ENCODE assay signal across 8 cellular contexts in the genomic region with DNA sequence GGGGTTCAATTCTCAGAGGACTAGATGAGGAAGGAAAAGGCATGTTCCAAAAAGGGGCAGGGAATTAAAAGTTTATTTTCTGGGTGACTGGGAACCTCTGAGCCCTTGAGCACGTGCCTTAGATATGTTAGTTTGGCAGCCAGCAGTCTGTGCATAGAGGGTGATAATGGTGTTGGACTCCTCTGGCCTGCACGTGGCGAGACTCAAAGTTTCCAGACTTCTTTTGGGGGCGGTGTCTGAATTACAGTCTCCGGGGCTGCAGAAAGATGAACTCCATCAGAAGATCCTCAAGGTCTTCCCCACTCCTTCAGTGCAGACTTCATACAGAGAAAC. TPM values are rescaled to one million over a fixed set of nuclear protein-coding genes. Genes with fewer than 3 reads are reported as not detected.
A peak's percentile ranks its signal among the peaks of the same experiment; 100 is the strongest.
DNase-seq lines count a peak whose midpoint lies in the region; ATAC-seq and TF ChIP-seq lines count a peak whose summit lies in the region.

No MANE protein-coding gene starts in this region.

- peaks cover 6% of the 10 kb centered on the region for H3K9me1 ChIP-seq in IMR-90 (ENCODE audit: insufficient read depth, low read length)

- intact Hi-C loops in IMR-90 (cut with micrococcal nuclease), result no loop called here

- peak overlapping the region; percentile 72 for H3K27ac Mint-ChIP-seq in activated naive CD8-positive, alpha-beta T cell treated with anti-CD3 and anti-CD28 coated beads for 36 hours

- peaks cover 42% of the 10 kb centered on the region for H3K27me3 Mint-ChIP-seq in activated naive CD8-positive, alpha-beta T cell treated with anti-CD3 and anti-CD28 coated beads for 36 hours

- peaks cover 13% of the 10 kb centered on the region for H4K20me1 ChIP-seq in IMR-90 (ENCODE audit: insufficient read depth, low read length)

- no peak overlapping the region; the same call in 1 of the 2 replicates for H3K27ac ChIP-seq in IMR-90 (ENCODE audit: insufficient read depth, low read length)
- H3K27ac ChIP-seq in iPS-18a (ENCODE audit: low read length), result no peak overlapping the region

- peaks cover 16% of the 10 kb centered on the region for H3K4me1 ChIP-seq in IMR-90 (ENCODE audit: control insufficient read depth, insufficient read depth, low read length)
- H3K4me1 ChIP-seq in iPS-18a (ENCODE audit: control insufficient read depth, low read depth, low read length), result peaks cover 25% of the 10 kb centered on the region

- H2BK20ac ChIP-seq in IMR-90 (ENCODE audit: low read depth, low read length), result no peak overlapping the region

- H3K36me3 ChIP-seq in IMR-90 (ENCODE audit: control insufficient read depth, insufficient read depth, low read length) (no peaks in the 10 kb centered on the region), iPS-18a (ENCODE audit: control insufficient read depth, low read depth, low read length) (no peaks in the 10 kb centered on the region)

- peak overlapping the region; percentile 61; the same call in 1 of the 2 replicates for H3K9ac ChIP-seq in IMR-90 (ENCODE audit: low read depth, low read length)
- H3K9ac ChIP-seq in iPS-18a (ENCODE audit: low read length), result peak overlapping the region; percentile 61

- H3K14ac ChIP-seq in IMR-90 (replicated peaks; ENCODE audit: low read depth, low read length), result no peak overlapping the region

- H3K4me2 ChIP-seq in IMR-90 (ENCODE audit: low read depth, low read length), result peak overlapping the region; percentile 98

- TF ChIP-seq RAD21 in IMR-90 (IDR thresholded peaks at IDR 0.05; ENCODE audit: low read length), result no peak

- peak overlapping the region; percentile 19 to 82; a peak in 3 of 4 replicates for H4K8ac ChIP-seq in IMR-90 (ENCODE audit: low read depth in 2 of 2, low read length in 2 of 2)

- peaks cover 9 to 16% of the 10 kb centered on the region in 2 experiments; a peak in 3 of 4 replicates for H3K79me1 ChIP-seq in IMR-90 (ENCODE audit: low read depth in 1 of 2, low read length in 2 of 2)

- H3K27me3 ChIP-seq in IMR-90 (ENCODE audit: control insufficient read depth, insufficient read depth, low read length) (no peaks in the 10 kb centered on the region), iPS-18a (ENCODE audit: control insufficient read depth, insufficient read depth, low read length) (peaks cover 12% of the 10 kb centered on the region)

- in situ Hi-C loops in IMR-90 (cut with MboI; ENCODE audit: low sequenced_read_pairs), result no loop called here

- no peak for TF ChIP-seq CTCF in IMR-90 (conservative IDR thresholded peaks at IDR 0.05; ENCODE audit: low read depth, low read length)

- H3K9me3 ChIP-seq in IMR-90 (ENCODE audit: control insufficient read depth, insufficient read depth, low read length) (no peaks in the 10 kb centered on the region), iPS-18a (ENCODE audit: control insufficient read depth, low read depth, low read length) (no peaks in the 10 kb centered on the region)

- H3K9me3 Mint-ChIP-seq in activated naive CD8-positive, alpha-beta T cell treated with anti-CD3 and anti-CD28 coated beads for 36 hours, result no peaks in the 10 kb centered on the region

- no peak overlapping the region; the same call in 1 of the 2 replicates for H2BK120ac ChIP-seq in IMR-90 (ENCODE audit: low read depth, low read length)

- peaks cover 2% of the 10 kb centered on the region for H3K36me3 Mint-ChIP-seq in activated naive CD8-positive, alpha-beta T cell treated with anti-CD3 and anti-CD28 coated beads for 36 hours

- no TSS peak for BruUV-seq in IMR-90 (replicated peaks; lab: Mats Ljungman, UMichigan)

- H2BK15ac ChIP-seq in IMR-90 (ENCODE audit: low read depth, low read length), result no peak overlapping the region

- no peak overlapping the region for H2BK5ac ChIP-seq in IMR-90 (ENCODE audit: low read depth, low read length, poor library complexity, severe bottlenecking)

- no peak overlapping the region for H3K56ac ChIP-seq in IMR-90 (ENCODE audit: extremely low read depth, insufficient read depth, low read length)

- H3K4me3 Mint-ChIP-seq in activated naive CD8-positive, alpha-beta T cell treated with anti-CD3 and anti-CD28 coated beads for 36 hours, result peak overlapping the region; percentile 76

- peak overlapping the region; percentile 46; the same call in 1 of the 2 replicates for H3K4ac ChIP-seq in IMR-90 (ENCODE audit: low read depth, low read length)

- WGBS in IMR-90 (ENCODE audit: extremely low coverage in 2 of 2, insufficient read length in 1 of 2), 2 experiments, result 0% methylated on average over 1 of the region's 5 CpGs; no CpG with 5 or more reads in 1 of the 2 experiments

- H3K4me3 ChIP-seq in IMR-90 (ENCODE audit: insufficient read depth, low read depth, low read length) (peak overlapping the region; percentile 92), iPS-18a (ENCODE audit: low read length) (peak overlapping the region; percentile 63)

- peak overlapping the region; percentile 21; the same call in 1 of the 2 replicates for H2AK5ac ChIP-seq in IMR-90 (ENCODE audit: low read depth, low read length)

- H3K4me1 Mint-ChIP-seq in activated naive CD8-positive, alpha-beta T cell treated with anti-CD3 and anti-CD28 coated beads for 36 hours, result peaks cover 19% of the 10 kb centered on the region

- TF ChIP-seq POLR2A in IMR-90 (IDR thresholded peaks at IDR 0.05; ENCODE audit: low read depth, low read length), result no peak

- peak overlapping the region; percentile 86; the same call in 1 of the 2 replicates for H3K23ac ChIP-seq in IMR-90 (ENCODE audit: low read depth, low read length)

- DNase-seq in AG20443 (ENCODE audit: low spot score), result peak; percentile 37
- DNase-seq in IMR-90, result no peak
- DNase-seq in activated naive CD8-positive, alpha-beta T cell treated with anti-CD3 and anti-CD28 coated beads for 36 hours, result peak; percentile 32
- peak; percentile 16 to 17 for DNase-seq in stimulated activated CD8-positive, alpha-beta memory T cell treated with anti-CD3 and anti-CD28 coated beads, Interleukin-7, amount 100 ng/mL, for 4 hours (ENCODE audit: low read depth in 2 of 2)
- DNase-seq in NCI-H1048 (lab: John Stamatoyannopoulos, UW), result no peak

- ATAC-seq in IMR-90 (ENCODE audit: low read depth), result no peak
- ATAC-seq in HG02642 (IDR thresholded peaks at IDR 0.05; ENCODE audit: poor library complexity, unreplicated experiment), result no peak
- no peak for ATAC-seq in HG03280 (IDR thresholded peaks at IDR 0.05; ENCODE audit: unreplicated experiment)

- H2AFZ ChIP-seq in IMR-90 (replicated peaks; ENCODE audit: low read length, poor library complexity), result peak overlapping the region; percentile 99

- peak overlapping the region; percentile 86 for H2AK9ac ChIP-seq in IMR-90 (replicated peaks; ENCODE audit: low read depth, low read length, poor library complexity)

- CTCF ChIA-PET in IMR-90 (lab: Yijun Ruan, JAX), result interaction anchor here (0.5 kb wide), 1 partner anchor 24 kb away, joined by 5 read pairs; no protein-coding TSS in a partner anchor

- no peak overlapping the region for H3K18ac ChIP-seq in IMR-90 (ENCODE audit: low read depth, low read length)

- dilution Hi-C loops in IMR-90 (cut with HindIII; ENCODE audit: low sequenced_read_pairs, unreplicated experiment), result no loop called here

- H4K91ac ChIP-seq in IMR-90 (ENCODE audit: insufficient read depth, low read depth, low read length), result peak overlapping the region; percentile 48

- no peak overlapping the region for H4K5ac ChIP-seq in IMR-90 (ENCODE audit: low read depth, low read length)

- POLR2A ChIA-PET in IMR-90 (lab: Charles Lee; ENCODE audit: unreplicated experiment), result no interaction called here

TF ChIP-seq in IMR-90, 13 proteins besides CTCF, POLR2A, EP300 and RAD21:
- TF ChIP-seq MXI1 (IDR thresholded peaks at IDR 0.05; ENCODE audit: borderline replicate concordance, low read depth, low read length) (0 out of 2 replicates have a peak, but pooled peaks have one; percentile 11), RFX5 (IDR thresholded peaks at IDR 0.05; ENCODE audit: low read depth, low read length) (no peak), CHD1 (IDR thresholded peaks at IDR 0.05; ENCODE audit: low read depth, low read length) (no peak), SMC3 (IDR thresholded peaks at IDR 0.05; ENCODE audit: low read depth, low read length) (no peak), RCOR1 (IDR thresholded peaks at IDR 0.05; ENCODE audit: insufficient replicate concordance, low read length) (no peak), FOS (IDR thresholded peaks at IDR 0.05; ENCODE audit: low read depth, low read length) (no peak), MAFK (IDR thresholded peaks at IDR 0.05; ENCODE audit: low read depth, low read length) (no peak), BHLHE40 (IDR thresholded peaks at IDR 0.05; ENCODE audit: low read depth, low read length) (peak; percentile 64; the same call in 1 of the 2 replicates), CEBPB (IDR thresholded peaks at IDR 0.05; ENCODE audit: low read depth, low read length) (no peak), NFE2L2 (IDR thresholded peaks at IDR 0.05; ENCODE audit: low read depth, low read length) (no peak), MAZ (IDR thresholded peaks at IDR 0.05; ENCODE audit: borderline replicate concordance, low read depth, low read length) (no peak)
- TF ChIP-seq, protein P1, sequence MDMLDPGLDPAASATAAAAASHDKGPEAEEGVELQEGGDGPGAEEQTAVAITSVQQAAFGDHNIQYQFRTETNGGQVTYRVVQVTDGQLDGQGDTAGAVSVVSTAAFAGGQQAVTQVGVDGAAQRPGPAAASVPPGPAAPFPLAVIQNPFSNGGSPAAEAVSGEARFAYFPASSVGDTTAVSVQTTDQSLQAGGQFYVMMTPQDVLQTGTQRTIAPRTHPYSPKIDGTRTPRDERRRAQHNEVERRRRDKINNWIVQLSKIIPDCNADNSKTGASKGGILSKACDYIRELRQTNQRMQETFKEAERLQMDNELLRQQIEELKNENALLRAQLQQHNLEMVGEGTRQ (IDR thresholded peaks at IDR 0.05; ENCODE audit: low read depth, low read length), result no peak
- TF ChIP-seq, protein P2, sequence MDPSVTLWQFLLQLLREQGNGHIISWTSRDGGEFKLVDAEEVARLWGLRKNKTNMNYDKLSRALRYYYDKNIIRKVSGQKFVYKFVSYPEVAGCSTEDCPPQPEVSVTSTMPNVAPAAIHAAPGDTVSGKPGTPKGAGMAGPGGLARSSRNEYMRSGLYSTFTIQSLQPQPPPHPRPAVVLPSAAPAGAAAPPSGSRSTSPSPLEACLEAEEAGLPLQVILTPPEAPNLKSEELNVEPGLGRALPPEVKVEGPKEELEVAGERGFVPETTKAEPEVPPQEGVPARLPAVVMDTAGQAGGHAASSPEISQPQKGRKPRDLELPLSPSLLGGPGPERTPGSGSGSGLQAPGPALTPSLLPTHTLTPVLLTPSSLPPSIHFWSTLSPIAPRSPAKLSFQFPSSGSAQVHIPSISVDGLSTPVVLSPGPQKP (IDR thresholded peaks at IDR 0.05; ENCODE audit: borderline replicate concordance, low read depth, low read length), result no peak

RNA-seq across cellular contexts. Expression of gene ZNRF3, which starts 0.9 kb away (rescaled TPM):
- 1.4 TPM in 2 replicates for total RNA-seq in IMR-90 (2012; rRNA removed)
- polyA plus RNA-seq in IMR-90 (2012; rRNA removed), result 2.4 and 3.3 TPM in 2 replicates
- polyA plus RNA-seq in IMR-90 (2012; cell fraction: cytosol; rRNA removed), result 1.4 and 3.5 TPM in 2 replicates
- polyA plus RNA-seq in IMR-90 (2012; cell fraction: nucleus; rRNA removed; ENCODE audit: low replicate concordance), result 2.1 and 5.4 TPM in 2 replicates
- 1 to 10 TPM; 2.2 to 2.4 TPM for total RNA-seq in activated naive CD8-positive, alpha-beta T cell treated with anti-CD3 and anti-CD28 coated beads for 36 hours

Comparison
In these comparisons a context has a peak if more than half of its experiments do, and no peak if none do; other contexts are left out.
1. DNase-seq: peak in AG20443 (single experiment), activated naive CD8-positive, alpha-beta T cell treated with anti-CD3 and anti-CD28 coated beads for 36 hours (single experiment) and stimulated activated CD8-positive, alpha-beta memory T cell treated with anti-CD3 and anti-CD28 coated beads, Interleukin-7, amount 100 ng/mL, for 4 hours (2 of 2); none in IMR-90 (single experiment) and NCI-H1048 (single experiment).